In the genomic region with DNA sequence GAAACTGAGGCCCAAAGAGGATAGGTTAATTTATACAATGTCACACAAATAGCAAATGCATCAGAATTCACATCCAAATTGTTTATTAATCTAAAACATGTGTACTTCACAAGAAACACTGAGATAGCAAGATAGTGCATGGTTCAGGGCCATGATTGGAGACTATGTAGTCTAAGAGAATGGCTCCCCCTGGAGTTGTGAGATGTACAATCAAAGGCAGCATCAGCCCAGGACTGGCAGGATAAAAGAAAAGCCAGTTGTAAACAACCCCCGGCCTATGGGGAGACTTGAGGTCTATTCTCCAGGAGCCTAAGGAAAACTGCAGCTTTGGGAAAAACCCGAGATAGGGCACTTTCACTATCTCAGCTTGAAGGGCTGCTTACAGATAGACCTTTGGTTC, we compare ENCODE assay signal across 13 cellular contexts.
DNase-seq lines count a peak whose midpoint lies in the region; ATAC-seq, FAIRE-seq and TF ChIP-seq lines count a peak whose summit lies in the region.
"Had no signal": no experiment of that assay in that cellular context is flagged by ENCODE, and none has a peak within 500 bp of the region (broad histone marks: within the 10 kb centered on the region; RNA-seq: fewer than 3 reads in every experiment).

No MANE protein-coding gene starts in this region.

- intact Hi-C loops in Panc1 (cut with micrococcal nuclease; ENCODE audit: unreplicated experiment) = no loop called here

- POLR2A ChIA-PET in Panc1 (lab: Charles Lee) = no interaction called here

- H3K27me3 ChIP-seq in Panc1 (ENCODE audit: control insufficient read depth, insufficient read depth, low read length) = 0 out of 2 replicates have a peak, but pooled peaks cover 2% of the 10 kb centered on the region

- DNase-seq in Panc1 (ENCODE audit: low read depth, low spot score) (no peak), fibroblast of the aortic adventitia (ENCODE audit: low read depth) (peak; percentile 2), HTR-8/SVneo (ENCODE audit: insufficient read length, low spot score) (no peak), SHP77 treated with DMSO at 0.1 percent for 48 hours (lab: John Stamatoyannopoulos, UW) (no peak), substantia nigra (lab: John Stamatoyannopoulos, UW) (no peak)
- DNase-seq: activated CD8-positive, alpha-beta memory T cell treated with anti-CD3 and anti-CD28 coated beads for 24 hours; activated naive CD4-positive, alpha-beta T cell treated with Interleukin-2 at 50 U/mL for 16 hours; caudate nucleus; NCI-H187 treated with DMSO at 0.1 percent for 48 hours had no signal

- H3K4me3 ChIP-seq in GM12875 (ENCODE audit: low read depth, low read length) = no peak overlapping the region
- no peak overlapping the region for H3K4me3 ChIP-seq in Panc1 (ENCODE audit: low read depth in 2 of 2, low read length in 2 of 2)
- no peak overlapping the region for H3K4me3 ChIP-seq in fibroblast of the aortic adventitia (ENCODE audit: low read depth, low read length)

- in situ Hi-C loops in Panc1 (cut with HindIII; ENCODE audit: low pct_unique_long_range_greater_than_20kb, low sequenced_read_pairs) = no loop called here

- H3K9me3 ChIP-seq in Panc1 (ENCODE audit: control insufficient read depth, insufficient read depth, low read depth, low read length) = no peaks in the 10 kb centered on the region

- H3K27ac ChIP-seq in C4-2B = no peak overlapping the region
- no peak overlapping the region for H3K27ac ChIP-seq in Panc1 (ENCODE audit: low read length)
- no peak overlapping the region for H3K27ac ChIP-seq in substantia nigra (ENCODE audit: low read depth, low read length, poor library complexity, severe bottlenecking)

- BruUV-seq in Panc1 (replicated peaks; lab: Mats Ljungman, UMichigan) = no TSS peak

- FAIRE-seq in HTR-8/SVneo (lab: Jason Lieb, UNC) = no peak

- CTCF ChIA-PET in Panc1 (lab: Charles Lee) = no interaction called here

- ATAC-seq in Panc1 (no peak), GM18517 (IDR thresholded peaks at IDR 0.05; ENCODE audit: unreplicated experiment) (no peak)
- ATAC-seq: esophagus mucosa had no signal

- peak; percentile 27 for TF ChIP-seq CTCF in C4-2B (conservative IDR thresholded peaks at IDR 0.05)
- TF ChIP-seq CTCF in GM12875 (IDR thresholded peaks at IDR 0.05; ENCODE audit: borderline replicate concordance, insufficient read depth, low read depth, low read length) = peak; percentile 9; the same call in 1 of the 2 replicates
- TF ChIP-seq CTCF in Panc1 (IDR thresholded peaks at IDR 0.05) = peak; percentile 21
- no peak for TF ChIP-seq CTCF in fibroblast of the aortic adventitia (IDR thresholded peaks at IDR 0.05; ENCODE audit: insufficient read depth, low read length)

- no peaks in the 10 kb centered on the region for H3K4me1 ChIP-seq in Panc1 (ENCODE audit: control insufficient read depth, insufficient read depth, low read length)

- no peaks in the 10 kb centered on the region for H3K36me3 ChIP-seq in Panc1 (ENCODE audit: control insufficient read depth, insufficient read depth, low read length)
